In the genomic region with DNA sequence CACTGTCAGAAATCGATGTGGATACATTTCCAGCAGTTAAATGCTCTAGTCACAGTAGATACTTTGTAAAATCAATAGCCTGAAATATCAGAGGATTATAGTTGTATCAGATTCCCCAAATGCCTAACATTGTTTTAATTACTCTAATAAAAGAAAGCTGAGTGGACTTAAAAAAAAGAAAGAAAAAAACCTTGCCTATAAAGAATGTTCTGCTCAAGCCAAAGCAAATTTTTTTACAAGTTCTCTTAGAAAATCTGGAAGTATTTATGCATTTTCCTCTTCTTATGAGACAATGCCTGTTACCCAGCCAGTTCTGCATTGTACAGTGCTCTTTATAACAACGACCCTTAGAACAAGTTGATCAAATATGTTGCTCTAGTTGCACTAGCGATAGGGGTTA, we compare ENCODE assay signal across 1 cellular context.
A peak's percentile ranks its signal among the peaks of the same experiment; 100 is the strongest.
TF ChIP-seq lines count a peak whose summit lies in the region.

No MANE protein-coding gene starts in this region.

TF ChIP-seq in SK-N-SH, 30 proteins besides CTCF, POLR2A, EP300 and RAD21 (continued from another document):
- TF ChIP-seq PBX3 (IDR thresholded peaks at IDR 0.05) (no peak), TEAD4 (IDR thresholded peaks at IDR 0.05; ENCODE audit: borderline replicate concordance, insufficient read depth) (no peak), POLR2AphosphoS5 (IDR thresholded peaks at IDR 0.05; ENCODE audit: low read depth, low read length) (no peak), RXRA (IDR thresholded peaks at IDR 0.05; ENCODE audit: borderline replicate concordance, low read depth) (no peak), NFIC (IDR thresholded peaks at IDR 0.05; ENCODE audit: borderline replicate concordance) (peak; percentile 10; the same call in 1 of the 2 replicates), MXI1 (IDR thresholded peaks at IDR 0.05; ENCODE audit: low read depth, low read length) (no peak), YY1 (IDR thresholded peaks at IDR 0.05; ENCODE audit: low read depth) (no peak)
- TF ChIP-seq, protein P1, sequence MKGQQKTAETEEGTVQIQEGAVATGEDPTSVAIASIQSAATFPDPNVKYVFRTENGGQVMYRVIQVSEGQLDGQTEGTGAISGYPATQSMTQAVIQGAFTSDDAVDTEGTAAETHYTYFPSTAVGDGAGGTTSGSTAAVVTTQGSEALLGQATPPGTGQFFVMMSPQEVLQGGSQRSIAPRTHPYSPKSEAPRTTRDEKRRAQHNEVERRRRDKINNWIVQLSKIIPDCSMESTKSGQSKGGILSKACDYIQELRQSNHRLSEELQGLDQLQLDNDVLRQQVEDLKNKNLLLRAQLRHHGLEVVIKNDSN (IDR thresholded peaks at IDR 0.05; ENCODE audit: borderline replicate concordance, low read depth): no peak
